Comparison of ENCODE assay signal across 9 cellular contexts in the genomic region with DNA sequence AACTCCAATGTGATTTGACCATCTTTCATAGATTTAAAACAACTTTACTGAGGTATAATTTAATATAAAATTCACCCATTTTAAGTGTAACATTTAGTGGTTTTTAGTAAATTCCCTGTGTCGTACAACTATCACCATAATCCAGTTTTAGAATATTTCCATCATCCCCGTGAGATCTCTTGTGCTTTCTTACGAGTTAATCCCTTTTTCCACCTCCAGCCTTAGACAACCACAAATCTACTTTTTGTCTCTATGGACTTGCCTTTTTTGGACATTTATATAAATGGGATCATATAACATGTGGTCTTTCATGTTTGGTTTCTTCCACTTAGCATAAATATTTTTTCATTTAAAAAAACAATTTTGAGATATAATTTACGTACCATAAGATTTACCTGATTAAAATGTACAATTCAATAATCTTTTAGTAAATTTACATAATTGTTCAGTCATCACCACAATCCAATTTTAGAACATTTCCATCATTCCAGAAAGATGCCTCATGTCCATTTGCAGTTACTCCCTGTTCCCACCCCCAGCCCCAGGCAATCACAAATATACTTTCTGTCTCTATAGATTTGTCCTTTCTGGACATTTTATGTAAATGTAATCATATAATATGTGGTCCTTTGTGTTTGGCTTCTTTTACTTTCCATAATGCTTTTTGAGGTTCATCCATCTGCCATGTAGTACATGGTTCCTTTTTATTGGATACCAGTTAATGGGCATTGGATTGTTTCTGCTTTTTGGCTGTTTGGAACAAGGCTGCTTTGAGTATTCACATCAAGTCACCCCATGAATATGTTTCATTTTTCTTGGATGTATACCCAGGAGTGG. TPM values are rescaled to one million over a fixed set of nuclear protein-coding genes. Genes with fewer than 3 reads are reported as not detected.
DNase-seq lines count a peak whose midpoint lies in the region; ATAC-seq and TF ChIP-seq lines count a peak whose summit lies in the region.
"Had no signal": no experiment of that assay in that cellular context is flagged by ENCODE, and none has a peak within 500 bp of the region (broad histone marks: within the 10 kb centered on the region; RNA-seq: fewer than 3 reads in every experiment).

No MANE protein-coding gene starts in this region.

- no peaks in the 10 kb centered on the region for H3K36me3 ChIP-seq in aorta (ENCODE audit: control insufficient read depth in 1 of 2, insufficient read depth in 2 of 2, low read length in 1 of 2)

- H3K9me3 Mint-ChIP-seq in activated naive CD4-positive, alpha-beta T cell treated with anti-CD3 and anti-CD28 coated beads, Interleukin-2, amount 50 U/mL, for 24 hours = no peaks in the 10 kb centered on the region
- no peaks in the 10 kb centered on the region for H3K9me3 Mint-ChIP-seq in activated naive CD4-positive, alpha-beta T cell treated with anti-CD3 and anti-CD28 coated beads, Interleukin-2, amount 50 U/mL, for 72 hours
- H3K9me3 Mint-ChIP-seq in T-cell = no peaks in the 10 kb centered on the region
- H3K9me3 Mint-ChIP-seq in stimulated activated memory B cell treated with anti-CD40 and anti-IgM and Interleukin-4, amounts not matched to agents 10 μg/mL and 1 μg/mL and 100 μg/mL, for 72 hours = no peaks in the 10 kb centered on the region

- no peak for ATAC-seq in activated naive CD4-positive, alpha-beta T cell treated with anti-CD3 and anti-CD28 coated beads, Interleukin-2, amount 50 U/mL, for 72 hours
- no peak for ATAC-seq in T-cell (replicated peaks in 1 of 4)
- ATAC-seq in stimulated activated memory B cell treated with anti-CD40 and anti-IgM and Interleukin-4, amounts not matched to agents 10 μg/mL and 1 μg/mL and 100 μg/mL, for 72 hours = no peak
- no peak for ATAC-seq in aorta (ENCODE audit: low FRiP score)

- peak overlapping the region; percentile 74 for H3K27ac Mint-ChIP-seq in activated naive CD4-positive, alpha-beta T cell treated with anti-CD3 and anti-CD28 coated beads, Interleukin-2, amount 50 U/mL, for 24 hours
- H3K27ac Mint-ChIP-seq in activated naive CD4-positive, alpha-beta T cell treated with anti-CD3 and anti-CD28 coated beads, Interleukin-2, amount 50 U/mL, for 72 hours = peak overlapping the region in 1 of 2 donors; percentile 70
- no peak overlapping the region for H3K27ac Mint-ChIP-seq in T-cell
- peak overlapping the region; percentile 20 for H3K27ac Mint-ChIP-seq in stimulated activated memory B cell treated with anti-CD40 and anti-IgM and Interleukin-4, amounts not matched to agents 10 μg/mL and 1 μg/mL and 100 μg/mL, for 72 hours

- no peaks in the 10 kb centered on the region for H3K27me3 ChIP-seq in aorta (ENCODE audit: control insufficient read depth in 1 of 2, insufficient read depth in 2 of 2, low read length in 1 of 2)

- peaks cover 11% of the 10 kb centered on the region for H3K36me3 Mint-ChIP-seq in activated naive CD4-positive, alpha-beta T cell treated with anti-CD3 and anti-CD28 coated beads, Interleukin-2, amount 50 U/mL, for 24 hours
- peaks cover 14 to 35% of the 10 kb centered on the region in 2 donors for H3K36me3 Mint-ChIP-seq in activated naive CD4-positive, alpha-beta T cell treated with anti-CD3 and anti-CD28 coated beads, Interleukin-2, amount 50 U/mL, for 72 hours
- H3K36me3 Mint-ChIP-seq in T-cell = peaks cover 3% of the 10 kb centered on the region
- H3K36me3 Mint-ChIP-seq in stimulated activated memory B cell treated with anti-CD40 and anti-IgM and Interleukin-4, amounts not matched to agents 10 μg/mL and 1 μg/mL and 100 μg/mL, for 72 hours = no peaks in the 10 kb centered on the region

- CTCF ChIA-PET in T-cell (lab: Charles Lee) = no interaction called here

- H3K4me1 ChIP-seq in aorta (ENCODE audit: control insufficient read depth in 1 of 2, insufficient read depth in 2 of 2, low read length in 2 of 2) = peaks cover 6 to 7% of the 10 kb centered on the region in 2 donors

- H3K27me3 Mint-ChIP-seq in activated naive CD4-positive, alpha-beta T cell treated with anti-CD3 and anti-CD28 coated beads, Interleukin-2, amount 50 U/mL, for 24 hours = no peaks in the 10 kb centered on the region
- H3K27me3 Mint-ChIP-seq in T-cell = no peaks in the 10 kb centered on the region
- H3K27me3 Mint-ChIP-seq in stimulated activated memory B cell treated with anti-CD40 and anti-IgM and Interleukin-4, amounts not matched to agents 10 μg/mL and 1 μg/mL and 100 μg/mL, for 72 hours = no peaks in the 10 kb centered on the region

- no peak for TF ChIP-seq CTCF in fibroblast of pulmonary artery (IDR thresholded peaks at IDR 0.05; ENCODE audit: low read length, missing control alignments)

- H3K27ac ChIP-seq in aorta (ENCODE audit: low read depth in 1 of 2, low read length in 2 of 2) = no peak overlapping the region

- POLR2A ChIA-PET in T-cell (lab: Charles Lee) = no interaction called here

- 75 to 84% methylated on average over 4 of the region's 4 CpGs for WGBS in aorta, 2 donors

- H3K4me3 ChIP-seq in fibroblast of pulmonary artery (replicated peaks; ENCODE audit: low read depth, low read length) = no peak overlapping the region
- H3K4me3 ChIP-seq in aorta (ENCODE audit: low read length in 2 of 2) = no peak overlapping the region

- peaks cover 77% of the 10 kb centered on the region for H3K4me1 Mint-ChIP-seq in activated naive CD4-positive, alpha-beta T cell treated with anti-CD3 and anti-CD28 coated beads, Interleukin-2, amount 50 U/mL, for 24 hours
- H3K4me1 Mint-ChIP-seq in T-cell = peaks cover 73 to 83% (median 81%) of the 10 kb centered on the region in 3 donors
- peaks cover 64% of the 10 kb centered on the region for H3K4me1 Mint-ChIP-seq in stimulated activated memory B cell treated with anti-CD40 and anti-IgM and Interleukin-4, amounts not matched to agents 10 μg/mL and 1 μg/mL and 100 μg/mL, for 72 hours

- H3K9me3 ChIP-seq in aorta (ENCODE audit: control insufficient read depth, low read length) = no peaks in the 10 kb centered on the region

- no peak for DNase-seq in activated naive CD4-positive, alpha-beta T cell treated with anti-CD3 and anti-CD28 coated beads, Interleukin-2, amount 50 U/mL, for 72 hours (ENCODE audit: low spot score in 2 of 2)
- DNase-seq in T-cell = no peak
- DNase-seq in fibroblast of pulmonary artery (ENCODE audit: low read depth) = peak; percentile 50
- DNase-seq in amygdala (lab: John Stamatoyannopoulos, UW) = no peak
- no peak for DNase-seq in islet precursor cell
- DNase-seq in aorta = no peak
- DNase-seq: NCI-H446 treated with DMSO at 0.1 percent for 48 hours had no signal

- intact Hi-C loops in aorta (cut with DNase I) = loop anchor here in 1 of 2 donors (10.0 kb wide), 1 partner anchor 134 kb away; the partner anchor contains the start of gene DLEC1

- H3K4me3 Mint-ChIP-seq in activated naive CD4-positive, alpha-beta T cell treated with anti-CD3 and anti-CD28 coated beads, Interleukin-2, amount 50 U/mL, for 24 hours = peak overlapping the region; percentile 95
- H3K4me3 Mint-ChIP-seq in T-cell = peak overlapping the region in 2 of 3 donors; percentile 92 to 93
- H3K4me3 Mint-ChIP-seq in stimulated activated memory B cell treated with anti-CD40 and anti-IgM and Interleukin-4, amounts not matched to agents 10 μg/mL and 1 μg/mL and 100 μg/mL, for 72 hours = no peak overlapping the region

RNA-seq across cellular contexts. Expression of gene OXSR1, which starts 3.0 kb away (rescaled TPM):
- 10 to 100 TPM; 46.8 to 58.3 TPM for total RNA-seq in activated naive CD4-positive, alpha-beta T cell treated with anti-CD3 and anti-CD28 coated beads, Interleukin-2, amount 50 U/mL, for 72 hours
- 10 to 100 TPM; 30.7 to 40.4 (median 37.4) TPM for total RNA-seq in T-cell
- total RNA-seq in aorta = 10 to 100 TPM; 38.9 to 42.0 TPM
- 10 to 100 TPM in 1 of 2 donors, 1 to 10 TPM in 1; 7.9 to 13.9 TPM for polyA plus RNA-seq in aorta

RNA-seq across cellular contexts. Expression of gene MYD88, which starts 29.9 kb away (rescaled TPM):
- total RNA-seq in activated naive CD4-positive, alpha-beta T cell treated with anti-CD3 and anti-CD28 coated beads, Interleukin-2, amount 50 U/mL, for 72 hours = 10 to 100 TPM; 23.5 to 41.2 TPM
- total RNA-seq in T-cell (10 to 100 TPM; 32.4 to 68.5 (median 56.6) TPM), aorta (10 to 100 TPM; 23.4 to 33.6 TPM)
- 10 to 100 TPM; 17.7 to 19.3 TPM for polyA plus RNA-seq in aorta

RNA-seq across cellular contexts. Expression of gene ACAA1, which starts 31.4 kb away (rescaled TPM):
- total RNA-seq in activated naive CD4-positive, alpha-beta T cell treated with anti-CD3 and anti-CD28 coated beads, Interleukin-2, amount 50 U/mL, for 72 hours = 10 to 100 TPM; 73.9 to 83.9 TPM
- total RNA-seq in T-cell = 10 to 100 TPM; 70.7 to 97.1 (median 90.8) TPM
- total RNA-seq in aorta = 10 to 100 TPM; 39.3 to 54.8 TPM
- 10 to 100 TPM; 58.4 to 69.2 TPM for polyA plus RNA-seq in aorta

Comparison
In these comparisons a context has a peak if more than half of its experiments do, and no peak if none do; other contexts are left out.
1. H3K27ac Mint-ChIP-seq: peak in activated naive CD4-positive, alpha-beta T cell treated with anti-CD3 and anti-CD28 coated beads, Interleukin-2, amount 50 U/mL, for 24 hours (single experiment) and stimulated activated memory B cell treated with anti-CD40 and anti-IgM and Interleukin-4, amounts not matched to agents 10 μg/mL and 1 μg/mL and 100 μg/mL, for 72 hours (single experiment); none in T-cell (0 of 2).